Comparison of ENCODE assay signal across 17 cellular contexts in the genomic region with DNA sequence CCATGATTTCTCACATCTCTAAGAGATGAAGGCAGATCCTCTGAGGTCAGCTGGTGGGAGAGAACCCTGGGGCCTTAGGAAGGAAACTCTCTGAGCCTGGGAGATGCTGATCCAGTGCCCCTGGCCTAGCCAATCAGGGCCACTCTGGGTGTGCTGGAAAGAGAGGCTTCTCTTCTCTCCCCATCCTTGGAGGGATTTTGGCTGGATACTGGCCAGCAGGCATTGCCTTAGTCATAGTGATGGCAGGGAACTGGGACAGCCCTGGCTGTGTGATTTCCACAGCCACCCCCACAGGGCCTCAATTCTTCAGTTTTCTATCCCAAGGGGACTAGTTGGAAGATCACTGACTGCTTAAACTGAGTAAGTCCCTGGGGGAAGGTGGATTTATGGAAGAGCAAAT. TPM values are rescaled to one million over a fixed set of nuclear protein-coding genes. Genes with fewer than 3 reads are reported as not detected.
DNase-seq lines count a peak whose midpoint lies in the region; ATAC-seq, FAIRE-seq and TF ChIP-seq lines count a peak whose summit lies in the region.
"Had no signal": no experiment of that assay in that cellular context is flagged by ENCODE, and none has a peak within 500 bp of the region (broad histone marks: within the 10 kb centered on the region; RNA-seq: fewer than 3 reads in every experiment).

No MANE protein-coding gene starts in this region.

- no peaks in the 10 kb centered on the region for H3K27me3 ChIP-seq in adrenal gland
- H3K27me3 ChIP-seq: esophagus muscularis mucosa, vagina had no signal

- CTCF ChIA-PET in A549 (lab: Yijun Ruan, JAX): interaction anchor here (0.6 to 1.3 kb wide), 2 partner anchors 335 to 786 kb away, joined by 3 to 4 read pairs; no protein-coding TSS in a partner anchor

- no peak for TF ChIP-seq RAD21 in A549 (conservative IDR thresholded peaks at IDR 0.05 in 1 of 2, IDR thresholded peaks at IDR 0.05 in 1 of 2)

- H3K27ac ChIP-seq in A549 (0 out of 6 replicates have a peak overlapping the region, but pooled peaks of 1 of the 2 experiments have one; percentile 1), adrenal gland (no peak overlapping the region)
- H3K27ac ChIP-seq: esophagus muscularis mucosa, SK-N-MC, vagina had no signal

- H3K9me3 ChIP-seq in A549 (no peaks in the 10 kb centered on the region), adrenal gland (replicated peaks in 1 of 3) (no peaks in the 10 kb centered on the region)
- H3K9me3 ChIP-seq: esophagus muscularis mucosa, vagina had no signal

- POLR2A ChIA-PET in A549 (lab: Yijun Ruan, JAX): no interaction called here

- 0 out of 3 replicates have a peak overlapping the region, but pooled peaks have one; percentile 13 for H3K4me2 ChIP-seq in A549

- no peak for TF ChIP-seq POLR2A in A549 (IDR thresholded peaks at IDR 0.05; ENCODE audit: low read length)
- TF ChIP-seq POLR2A in adrenal gland (IDR thresholded peaks at IDR 0.05): no peak

- H3K4me1 ChIP-seq in A549: peaks cover 13% of the 10 kb centered on the region; the same call in 2 of the 3 replicates
- H3K4me1 ChIP-seq in adrenal gland (replicated peaks in 1 of 2): peaks cover 0 to 5% of the 10 kb centered on the region in 2 donors
- H3K4me1 ChIP-seq: esophagus muscularis mucosa had no signal

- no peaks in the 10 kb centered on the region for H3K36me3 ChIP-seq in adrenal gland (replicated peaks in 1 of 2)
- H3K36me3 ChIP-seq: esophagus muscularis mucosa, vagina had no signal

- FAIRE-seq in A549 (lab: Jason Lieb, UNC): no peak

- intact Hi-C loops in adrenal gland (cut with DNase I): no loop called here

- DNase-seq in A549 (ENCODE audit: low read depth in 1 of 2, low spot score in 1 of 2) (no peak), EH (ENCODE audit: low read depth) (peak; percentile 61), adrenal gland (peak in 6 of 7 donors; percentile 52 to 73 (median 67)), inferior parietal cortex (ENCODE audit: extremely low spot score) (peak; percentile 39), retina (no peak), HCEC 1CT (no peak)
- DNase-seq: activated CD8-positive, alpha-beta memory T cell treated with anti-CD3 and anti-CD28 coated beads for 24 hours; aorta; DMS 273 treated with DMSO at 0.1 percent for 48 hours; NCI-H82; stimulated activated CD4-positive, alpha-beta T cell treated with anti-CD3 and anti-CD28 coated beads, Interleukin-15, amount 100 ng/mL, for 24 hours; stimulated activated naive CD8-positive, alpha-beta T cell treated with anti-CD3 and anti-CD28 coated beads, Interleukin-15, amount 100 ng/mL, for 72 hours had no signal

- TF ChIP-seq EP300 in A549 (IDR thresholded peaks at IDR 0.05): no peak

- TF ChIP-seq CTCF in A549 (IDR thresholded peaks at IDR 0.05) (no peak), adrenal gland (IDR thresholded peaks at IDR 0.05) (no peak)

- H3K4me3 ChIP-seq in A549 (no peak overlapping the region), adrenal gland (no peak overlapping the region)
- H3K4me3 ChIP-seq: esophagus muscularis mucosa, SK-N-MC, vagina had no signal

- ATAC-seq in A549 (peak; percentile 48 to 53; a peak in 4 of 6 replicates), HG03460 (IDR thresholded peaks at IDR 0.05; ENCODE audit: unreplicated experiment) (no peak), HG03097 (IDR thresholded peaks at IDR 0.05; ENCODE audit: low FRiP score, unreplicated experiment) (no peak)
- ATAC-seq: stimulated activated naive CD8-positive, alpha-beta T cell treated with anti-CD3 and anti-CD28 coated beads, Interleukin-15, amount 100 ng/mL, for 72 hours had no signal

TF ChIP-seq in A549, 52 proteins besides CTCF, POLR2A, EP300 and RAD21:
- TF ChIP-seq PHF8 (IDR thresholded peaks at IDR 0.05; ENCODE audit: borderline replicate concordance, low read depth) (no peak), SMC3 (IDR thresholded peaks at IDR 0.05) (no peak)

RNA-seq across cellular contexts. Expression of gene PLB1, which starts 26.6 kb away (rescaled TPM):
- polyA plus RNA-seq in A549 (2011; rRNA removed) (0.26 and 0.34 TPM in 2 replicates), A549 (2017; fragmentation: RNase III; extraction: RNeasy Plus Mini Kit Qiagen cat#74134 plus additional on column Dnase treatment) (0.81 to 1.4 TPM (median 1.2 TPM) in 3 replicates), adrenal gland (10 to 100 TPM in 1 of 3 donors, 1 to 10 TPM in 2; 4.1 to 44.3 (median 7.7) TPM)
- 0.13 and 0.19 TPM in 2 replicates for polyA plus RNA-seq in A549 (2012; cell fraction: cytosol; rRNA removed)
- polyA plus RNA-seq in A549 (2012; cell fraction: nucleus; rRNA removed): 0.37 and 0.75 TPM in 2 replicates
- 0.68 and 1.3 TPM in 2 replicates for polyA minus RNA-seq in A549 (2011; rRNA and poly(A)+ RNA removed)
- 10 to 100 TPM in 3 of 8 donors, 1 to 10 TPM in 5; 1.0 to 33.6 (median 8.1) TPM for total RNA-seq in adrenal gland

Comparison
In these comparisons a context has a peak if more than half of its experiments do, and no peak if none do; other contexts are left out.
1. ATAC-seq: peak in A549 (2 of 2); none in HG03460 (single experiment) and HG03097 (single experiment).
2. DNase-seq: peak in EH (single experiment), adrenal gland (6 of 7) and inferior parietal cortex (single experiment); none in A549 (0 of 2), retina (single experiment) and HCEC 1CT (single experiment).